In the genomic region with DNA sequence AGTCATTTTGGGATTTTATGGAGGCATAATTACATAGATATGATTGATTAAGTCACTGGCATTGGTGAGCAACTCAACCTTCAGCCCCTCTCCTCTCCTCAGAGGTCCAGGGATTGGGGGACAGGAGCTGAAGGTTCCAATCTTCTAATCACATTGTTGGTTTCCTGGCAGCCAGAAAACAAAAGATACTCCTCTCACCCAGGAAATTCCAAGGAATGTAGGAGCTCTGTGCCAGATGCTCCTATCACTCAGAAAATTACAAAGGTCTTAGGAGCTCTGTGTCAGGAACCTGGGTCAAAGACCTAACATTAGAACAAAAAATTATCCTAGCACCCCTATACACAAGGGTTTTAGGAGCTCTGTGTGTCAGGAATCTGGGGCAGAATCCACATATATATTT, we compare ENCODE assay signal across 21 cellular contexts.
A peak's percentile ranks its signal among the peaks of the same experiment; 100 is the strongest.
DNase-seq lines count a peak whose midpoint lies in the region; ATAC-seq, FAIRE-seq and TF ChIP-seq lines count a peak whose summit lies in the region.
"Had no signal": no experiment of that assay in that cellular context is flagged by ENCODE, and none has a peak within 500 bp of the region (broad histone marks: within the 10 kb centered on the region; RNA-seq: fewer than 3 reads in every experiment).

No MANE protein-coding gene starts in this region.

- POLR2A ChIA-PET in WTC11 (lab: Charles Lee): no interaction called here
- POLR2A ChIA-PET in H1 (lab: Charles Lee; ENCODE audit: partially characterized antibody): interaction anchor here (1.4 kb wide), 1 partner anchor 23 kb away, joined by 3 read pairs; no protein-coding TSS in a partner anchor

- no peaks in the 10 kb centered on the region for H3F3A ChIP-seq in neural progenitor cell (ENCODE audit: low read depth)

- H3K9me3 Mint-ChIP-seq in WTC11 (0 out of 2 replicates have a peak, but pooled peaks cover 5% of the 10 kb centered on the region), neural progenitor cell (no peaks in the 10 kb centered on the region)

- H3K27ac Mint-ChIP-seq in WTC11 (no peak overlapping the region), neural progenitor cell (peak overlapping the region; percentile 50)
- H3K27ac Mint-ChIP-seq: CD4-positive, alpha-beta T cell had no signal

- intact Hi-C loops in tibial artery (cut with DNase I; ENCODE audit: low total_unique reads): no loop called here

- H2AFZ ChIP-seq in H1 (ENCODE audit: low read length): 0 out of 2 replicates have a peak overlapping the region, but pooled peaks have one; percentile 82
- peak overlapping the region; percentile 31 for H2AFZ ChIP-seq in neural progenitor cell (replicated peaks)

- no peak for TF ChIP-seq CTCF in WTC11 (IDR thresholded peaks at IDR 0.05)
- TF ChIP-seq CTCF in H1 (IDR thresholded peaks at IDR 0.05; ENCODE audit: control extremely low read depth in 1 of 3, insufficient read depth in 1 of 3, low read depth in 1 of 3, low read length in 3 of 3): no peak
- TF ChIP-seq CTCF in neural progenitor cell (IDR thresholded peaks at IDR 0.05): no peak
- no peak for TF ChIP-seq CTCF in tibial artery (IDR thresholded peaks at IDR 0.05)

- H3K9me3 ChIP-seq in H1 (ENCODE audit: insufficient read depth in 2 of 2, low read depth in 1 of 2, low read length in 1 of 2) (no peaks in the 10 kb centered on the region), neural progenitor cell (ENCODE audit: low read depth) (no peaks in the 10 kb centered on the region), tibial artery (no peaks in the 10 kb centered on the region)
- H3K9me3 ChIP-seq: A549, Caco-2, HAP-1 had no signal

- H3K27ac ChIP-seq in H1 (ENCODE audit: low read depth, low read length) (no peak overlapping the region), neural progenitor cell (no peak overlapping the region), tibial artery (no peak overlapping the region)
- H3K27ac ChIP-seq: 22Rv1, A549, C4-2B had no signal

- peaks cover 7% of the 10 kb centered on the region; the same call in 1 of the 2 replicates for H3K4me1 Mint-ChIP-seq in WTC11
- H3K4me1 Mint-ChIP-seq in neural progenitor cell: peaks cover 5% of the 10 kb centered on the region

- no peak overlapping the region for H2BK15ac ChIP-seq in H1 (ENCODE audit: low read length)

- H3K4me1 ChIP-seq in H1 (replicated peaks in 1 of 4; ENCODE audit: control insufficient read depth in 3 of 4, insufficient read depth in 4 of 4, low read length in 3 of 4): no peaks in the 10 kb centered on the region
- H3K4me1 ChIP-seq in neural progenitor cell: no peaks in the 10 kb centered on the region
- peaks cover 0 to 44% (median 13%) of the 10 kb centered on the region in 4 donors for H3K4me1 ChIP-seq in tibial artery
- H3K4me1 ChIP-seq: A549, Caco-2, HAP-1 had no signal

- no peak overlapping the region for H3K18ac ChIP-seq in H1 (ENCODE audit: extremely low read depth, low read length)

- ATAC-seq in WTC11: peak; percentile 41; the same call in 1 of the 2 replicates
- ATAC-seq in HG02884 (IDR thresholded peaks at IDR 0.05; ENCODE audit: unreplicated experiment): no peak
- ATAC-seq: A549, HepG2 had no signal

- CTCF ChIA-PET in WTC11 (lab: Charles Lee) (no interaction called here), H1 (lab: Charles Lee; ENCODE audit: partially characterized antibody) (interaction anchor here (0.9 to 1.0 kb wide), 3 partner anchors 11 to 133 kb away, joined by 3 to 5 read pairs (median 3); no protein-coding TSS in a partner anchor)

- no peak overlapping the region for H3K56ac ChIP-seq in H1 (replicated peaks; ENCODE audit: insufficient read length, low read depth, low read length)

- H3K36me3 Mint-ChIP-seq in WTC11: no peaks in the 10 kb centered on the region
- H3K36me3 Mint-ChIP-seq in neural progenitor cell: no peaks in the 10 kb centered on the region

- no peak overlapping the region for H2BK12ac ChIP-seq in H1 (ENCODE audit: low read depth, low read length)

- H3K36me3 ChIP-seq in H1 (ENCODE audit: control insufficient read depth in 2 of 4, insufficient read depth in 4 of 4, low read length in 3 of 4) (no peaks in the 10 kb centered on the region), neural progenitor cell (no peaks in the 10 kb centered on the region), tibial artery (no peaks in the 10 kb centered on the region)
- H3K36me3 ChIP-seq: HAP-1 had no signal

- no peak overlapping the region for H3K4me3 ChIP-seq in H1 (ENCODE audit: extremely low read depth in 1 of 4, insufficient read depth in 2 of 4, low read depth in 3 of 4, low read length in 4 of 4)
- H3K4me3 ChIP-seq in neural progenitor cell: no peak overlapping the region
- H3K4me3 ChIP-seq in tibial artery: no peak overlapping the region
- H3K4me3 ChIP-seq: A549, HAP-1 had no signal

- H2AK5ac ChIP-seq in H1 (ENCODE audit: low read depth, low read length): no peak overlapping the region

- H3K4me2 ChIP-seq in H1 (ENCODE audit: insufficient read depth in 1 of 2, low read depth in 2 of 2, low read length in 2 of 2) (no peak overlapping the region), neural progenitor cell (no peak overlapping the region)
- H3K4me2 ChIP-seq: A549 had no signal

- DNase-seq in EH (ENCODE audit: low read depth): peak; percentile 6
- DNase-seq in WTC11 (ENCODE audit: low spot score): no peak
- no peak for DNase-seq in H1 (ENCODE audit: low read depth in 1 of 2, low spot score in 2 of 2)
- DNase-seq in neural progenitor cell (ENCODE audit: low spot score): peak; percentile 13
- DNase-seq in tibial artery: no peak
- no peak for DNase-seq in HuH-7.5 (ENCODE audit: low spot score)
- DNase-seq in hypothalamus (lab: John Stamatoyannopoulos, UW): no peak
- DNase-seq: AML-193; Caco-2; CD4-positive, alpha-beta T cell; GDM1; GOT3 had no signal

- TF ChIP-seq POLR2A in H1 (IDR thresholded peaks at IDR 0.05; ENCODE audit: control extremely low read depth in 1 of 2, low read depth in 2 of 2, low read length in 2 of 2): no peak

- no peak overlapping the region for H2BK120ac ChIP-seq in H1 (replicated peaks; ENCODE audit: low read depth, low read length)

- H4K8ac ChIP-seq in H1 (ENCODE audit: extremely low read depth, insufficient read depth, low read length): no peak overlapping the region

- H3K27me3 Mint-ChIP-seq in WTC11 (ENCODE audit: low read depth) (no peaks in the 10 kb centered on the region), neural progenitor cell (ENCODE audit: insufficient read depth, low read depth) (no peaks in the 10 kb centered on the region)
- H3K27me3 Mint-ChIP-seq: CD4-positive, alpha-beta T cell had no signal

- H4K5ac ChIP-seq in H1 (ENCODE audit: insufficient read length, low read depth, low read length): no peak overlapping the region

- no peak overlapping the region for H3K23ac ChIP-seq in H1 (ENCODE audit: insufficient read length)

- H4K91ac ChIP-seq in H1 (replicated peaks; ENCODE audit: insufficient read length, low read length): no peak overlapping the region

- H3K79me2 ChIP-seq in H1 (ENCODE audit: control insufficient read depth in 1 of 2, insufficient read depth in 2 of 2, low read length in 2 of 2) (no peaks in the 10 kb centered on the region), neural progenitor cell (ENCODE audit: low read depth) (no peaks in the 10 kb centered on the region)

- no peak for FAIRE-seq in H1 (lab: Jason Lieb, UNC)
- FAIRE-seq: A549, D721Med, GM12892, GM18507, HepG2 had no signal

- H3K27me3 ChIP-seq in H1 (replicated peaks in 1 of 4; ENCODE audit: control insufficient read depth in 3 of 4, extremely low read depth in 1 of 4, insufficient read depth in 3 of 4, low read length in 3 of 4) (no peaks in the 10 kb centered on the region), neural progenitor cell (no peaks in the 10 kb centered on the region), tibial artery (no peaks in the 10 kb centered on the region)

- H3K4me3 Mint-ChIP-seq in WTC11 (no peak overlapping the region), neural progenitor cell (no peak overlapping the region)
- H3K4me3 Mint-ChIP-seq: CD4-positive, alpha-beta T cell had no signal

- no peak overlapping the region for H2BK5ac ChIP-seq in H1 (ENCODE audit: low read depth, low read length)

- no peak for TF ChIP-seq RAD21 in H1 (IDR thresholded peaks at IDR 0.05 in 1 of 2, conservative IDR thresholded peaks at IDR 0.05 in 1 of 2; ENCODE audit: low read depth in 2 of 2, low read length in 2 of 2)

- H4K20me1 ChIP-seq in H1 (replicated peaks in 1 of 2; ENCODE audit: control insufficient read depth in 1 of 2, insufficient read depth in 2 of 2, low read length in 2 of 2) (no peaks in the 10 kb centered on the region), neural progenitor cell (ENCODE audit: low read depth) (no peaks in the 10 kb centered on the region)

- no peak overlapping the region for H3K4ac ChIP-seq in H1 (replicated peaks; ENCODE audit: insufficient read length, low read depth, low read length)

- H3K14ac ChIP-seq in H1 (ENCODE audit: insufficient read length): no peak overlapping the region

- H3K9ac ChIP-seq in H1 (replicated peaks in 1 of 4; ENCODE audit: extremely low read depth in 1 of 4, low read depth in 3 of 4, low read length in 3 of 4): no peak overlapping the region
- no peak overlapping the region for H3K9ac ChIP-seq in neural progenitor cell

- no peak overlapping the region for H2BK20ac ChIP-seq in H1 (ENCODE audit: low read length)

- TF ChIP-seq EP300 in H1 (IDR thresholded peaks at IDR 0.05; ENCODE audit: borderline replicate concordance in 1 of 2, low read depth in 2 of 2, low read length in 2 of 2): no peak

- H3K23me2 ChIP-seq in H1 (ENCODE audit: low read depth, low read length): no peaks in the 10 kb centered on the region

- H3K79me1 ChIP-seq in H1 (ENCODE audit: low read depth, low read length): no peaks in the 10 kb centered on the region

TF ChIP-seq in WTC11, 78 proteins besides CTCF, POLR2A, EP300 and RAD21 (continues in another document):
- TF ChIP-seq IRF2 (CRISPR knock-in tag; IDR thresholded peaks at IDR 0.05; ENCODE audit: borderline replicate concordance, low read depth): no peak

TF ChIP-seq in H1, 55 proteins besides CTCF, POLR2A, EP300 and RAD21:
- TF ChIP-seq, protein P1, sequence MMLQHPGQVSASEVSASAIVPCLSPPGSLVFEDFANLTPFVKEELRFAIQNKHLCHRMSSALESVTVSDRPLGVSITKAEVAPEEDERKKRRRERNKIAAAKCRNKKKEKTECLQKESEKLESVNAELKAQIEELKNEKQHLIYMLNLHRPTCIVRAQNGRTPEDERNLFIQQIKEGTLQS (IDR thresholded peaks at IDR 0.05; ENCODE audit: insufficient read depth, low read depth, low read length): no peak
- 0 out of 2 replicates have a peak, but pooled peaks have one; percentile 41 for TF ChIP-seq TEAD4 (IDR thresholded peaks at IDR 0.05; ENCODE audit: low read depth, low read length)
- TF ChIP-seq KDM1A (IDR thresholded peaks at IDR 0.05; ENCODE audit: borderline replicate concordance, low read length): no peak
- TF ChIP-seq SRF (IDR thresholded peaks at IDR 0.05; ENCODE audit: low read depth, low read length): no peak
- TF ChIP-seq TBP (IDR thresholded peaks at IDR 0.05; ENCODE audit: low read depth, low read length): no peak

Comparison
In these comparisons a context has a peak if more than half of its experiments do, and no peak if none do; other contexts are left out.
1. DNase-seq: peak in EH (single experiment) and neural progenitor cell (single experiment); none in WTC11 (single experiment), H1 (0 of 2), tibial artery (0 of 2), HuH-7.5 (single experiment) and hypothalamus (0 of 51).